Comparison of ENCODE assay signal across 8 cellular contexts in genomic region chr1:204409111-204409510, GRCh38. TPM values are rescaled to one million over a fixed set of nuclear protein-coding genes. Genes with fewer than 3 reads are reported as not detected.
A peak's percentile ranks its signal among the peaks of the same experiment; 100 is the strongest.
DNase-seq lines count a peak whose midpoint lies in the region; ATAC-seq lines count a peak whose summit lies in the region.

No MANE protein-coding gene starts in this region.

- no peak overlapping the region for H3K27ac ChIP-seq in iPS DF 6.9 (ENCODE audit: low read length)

- peaks cover 59% of the 10 kb centered on the region for H3K36me3 Mint-ChIP-seq in activated CD4-positive, alpha-beta memory T cell treated with anti-CD3 and anti-CD28 coated beads for 36 hours
- peaks cover 17 to 41% of the 10 kb centered on the region in 2 donors for H3K36me3 Mint-ChIP-seq in stimulated activated naive B cell treated with anti-CD40 and anti-IgM and Interleukin-4, amounts not matched to agents 10 μg/mL and 1 μg/mL and 100 μg/mL, for 72 hours

- ATAC-seq in stimulated activated naive B cell treated with anti-CD40 and anti-IgM and Interleukin-4, amounts not matched to agents 10 μg/mL and 1 μg/mL and 100 μg/mL, for 72 hours (replicated peaks), result no peak
- no peak for ATAC-seq in HG03378 (IDR thresholded peaks at IDR 0.05; ENCODE audit: unreplicated experiment)

- no peaks in the 10 kb centered on the region for H3K4me1 ChIP-seq in iPS DF 6.9 (ENCODE audit: control insufficient read depth, insufficient read depth, low read length)

- H3K27ac Mint-ChIP-seq in activated CD4-positive, alpha-beta memory T cell treated with anti-CD3 and anti-CD28 coated beads for 36 hours, result peak overlapping the region; percentile 98
- H3K27ac Mint-ChIP-seq in stimulated activated naive B cell treated with anti-CD40 and anti-IgM and Interleukin-4, amounts not matched to agents 10 μg/mL and 1 μg/mL and 100 μg/mL, for 72 hours, result no peak overlapping the region

- H3K4me3 ChIP-seq in iPS DF 6.9 (ENCODE audit: low read length), result peak overlapping the region; percentile 52; the same call in 1 of the 2 replicates

- H3K27me3 Mint-ChIP-seq in activated CD4-positive, alpha-beta memory T cell treated with anti-CD3 and anti-CD28 coated beads for 36 hours, result no peaks in the 10 kb centered on the region
- no peaks in the 10 kb centered on the region for H3K27me3 Mint-ChIP-seq in stimulated activated naive B cell treated with anti-CD40 and anti-IgM and Interleukin-4, amounts not matched to agents 10 μg/mL and 1 μg/mL and 100 μg/mL, for 72 hours

- H3K9me3 ChIP-seq in iPS DF 6.9 (ENCODE audit: control insufficient read depth, insufficient read depth, low read length), result no peaks in the 10 kb centered on the region

- H3K27me3 ChIP-seq in iPS DF 6.9 (ENCODE audit: control insufficient read depth, insufficient read depth, low read length), result no peaks in the 10 kb centered on the region

- CTCF ChIA-PET in activated CD4-positive, alpha-beta memory T cell treated with anti-CD3 and anti-CD28 coated beads for 36 hours (lab: Charles Lee), result interaction anchor here (1.0 to 5.2 kb wide), 5 partner anchors 11 to 246 kb away, joined by 3 to 84 read pairs (median 10); no protein-coding TSS in a partner anchor

- intact Hi-C loops in activated CD4-positive, alpha-beta memory T cell treated with anti-CD3 and anti-CD28 coated beads for 36 hours (cut with micrococcal nuclease), result no loop called here

- peak; percentile 66 for DNase-seq in SIG-M5 treated with dmso at 0.1 percent for 504 hours (lab: John Stamatoyannopoulos, UW; ENCODE audit: unreplicated experiment)
- DNase-seq in SIG-M5 (lab: John Stamatoyannopoulos, UW), result no peak
- no peak for DNase-seq in activated CD4-positive, alpha-beta memory T cell treated with anti-CD3 and anti-CD28 coated beads for 36 hours
- no peak for DNase-seq in iPS DF 6.9 (ENCODE audit: low read depth, low spot score)
- no peak for DNase-seq in stimulated activated naive B cell treated with anti-CD40 and anti-IgM and Interleukin-4, amounts not matched to agents 10 μg/mL and 1 μg/mL and 100 μg/mL, for 72 hours
- no peak for DNase-seq in activated CD4-positive, alpha-beta T cell treated with anti-CD3 and anti-CD28 coated beads, Interleukin-2, amount 50 U/mL, for 48 hours
- no peak for DNase-seq in activated CD4-positive, alpha-beta T cell treated with anti-CD3 and anti-CD28 coated beads for 48 hours

- H3K4me1 Mint-ChIP-seq in activated CD4-positive, alpha-beta memory T cell treated with anti-CD3 and anti-CD28 coated beads for 36 hours (ENCODE audit: low read depth), result peaks cover 24% of the 10 kb centered on the region
- H3K4me1 Mint-ChIP-seq in stimulated activated naive B cell treated with anti-CD40 and anti-IgM and Interleukin-4, amounts not matched to agents 10 μg/mL and 1 μg/mL and 100 μg/mL, for 72 hours, result peaks cover 10 to 29% of the 10 kb centered on the region in 2 donors

- peak overlapping the region; percentile 99 for H3K4me3 Mint-ChIP-seq in activated CD4-positive, alpha-beta memory T cell treated with anti-CD3 and anti-CD28 coated beads for 36 hours
- peak overlapping the region; percentile 95 to 99 for H3K4me3 Mint-ChIP-seq in stimulated activated naive B cell treated with anti-CD40 and anti-IgM and Interleukin-4, amounts not matched to agents 10 μg/mL and 1 μg/mL and 100 μg/mL, for 72 hours

- no CpG with 5 or more reads among the region's 3 CpGs for WGBS in iPS DF 6.9 (ENCODE audit: insufficient coverage, insufficient read length)

- H3K36me3 ChIP-seq in iPS DF 6.9 (ENCODE audit: control insufficient read depth, insufficient read depth, low read length), result peaks cover 2% of the 10 kb centered on the region; the same call in 1 of the 2 replicates

- H3K9me3 Mint-ChIP-seq in activated CD4-positive, alpha-beta memory T cell treated with anti-CD3 and anti-CD28 coated beads for 36 hours, result no peaks in the 10 kb centered on the region
- no peaks in the 10 kb centered on the region for H3K9me3 Mint-ChIP-seq in stimulated activated naive B cell treated with anti-CD40 and anti-IgM and Interleukin-4, amounts not matched to agents 10 μg/mL and 1 μg/mL and 100 μg/mL, for 72 hours

- POLR2A ChIA-PET in activated CD4-positive, alpha-beta memory T cell treated with anti-CD3 and anti-CD28 coated beads for 36 hours (lab: Charles Lee), result interaction anchor here (1.3 to 1.6 kb wide), 2 partner anchors 85 to 99 kb away, joined by 3 to 4 read pairs; partner anchors contain the start of gene PIK3C2B

RNA-seq across cellular contexts. Expression of gene PPP1R15B, which starts 2.5 kb away (rescaled TPM):
- total RNA-seq in activated CD4-positive, alpha-beta memory T cell treated with anti-CD3 and anti-CD28 coated beads for 36 hours, result 10 to 100 TPM; 54.9 to 57.1 TPM

RNA-seq across cellular contexts. Expression of gene PLEKHA6, which starts 49.4 kb away (rescaled TPM):
- under 1 TPM; 0.52 to 0.80 TPM for total RNA-seq in activated CD4-positive, alpha-beta memory T cell treated with anti-CD3 and anti-CD28 coated beads for 36 hours
